Comparison of ENCODE assay signal across 28 cellular contexts in the genomic region with DNA sequence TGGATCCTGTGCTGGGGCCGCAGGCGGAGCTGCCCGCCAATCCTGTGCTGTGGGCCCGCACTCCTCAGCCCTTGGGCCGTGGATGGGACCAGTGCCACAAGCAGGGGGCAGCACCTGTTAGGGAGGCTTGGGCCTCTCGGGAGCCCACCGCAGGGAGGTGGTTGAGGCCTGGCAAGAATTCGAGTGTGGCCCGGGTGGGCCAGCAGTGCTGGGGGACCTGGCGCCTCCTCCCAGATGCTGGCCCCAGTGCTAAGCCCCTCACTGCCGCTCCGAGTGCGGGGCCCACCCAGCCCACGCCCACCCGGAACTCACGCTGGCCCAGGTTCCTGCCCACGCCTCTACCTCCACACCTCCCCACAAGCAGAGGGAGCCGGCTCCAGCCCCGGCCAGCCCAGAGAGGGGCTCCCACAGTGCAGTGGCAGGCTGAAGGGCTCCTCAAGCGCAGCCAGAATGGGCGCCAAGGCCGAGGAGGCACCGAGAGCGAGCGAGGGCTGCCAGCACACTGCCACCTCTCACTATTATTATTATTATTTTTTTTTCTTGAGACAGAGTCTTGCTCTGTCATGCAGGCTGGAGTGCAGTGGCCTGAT.
"Had no signal": no experiment of that assay in that cellular context is flagged by ENCODE, and none has a peak within 500 bp of the region (broad histone marks: within the 10 kb centered on the region; RNA-seq: fewer than 3 reads in every experiment).

No MANE protein-coding gene starts in this region.

- H3K4me3 ChIP-seq: adrenal gland, body of pancreas, colonic mucosa had no signal

- H3K27me3 ChIP-seq: adrenal gland, body of pancreas, colonic mucosa had no signal

- H3K36me3 ChIP-seq: adrenal gland, colonic mucosa, WERI-Rb-1 had no signal

- H3K27ac Mint-ChIP-seq: activated B cell treated with CpG ODN at 0.5 μM for 24 hours; activated CD8-positive, alpha-beta memory T cell treated with anti-CD3 and anti-CD28 coated beads, Interleukin-2, amount 10 ng/mL, durations not matched to agents 7 days and 5 days; activated CD8-positive, alpha-beta T cell treated with anti-CD3 and anti-CD28 coated beads for 36 hours; activated naive CD4-positive, alpha-beta T cell treated with anti-CD3 and anti-CD28 coated beads for 36 hours; activated naive CD8-positive, alpha-beta T cell treated with anti-CD3 and anti-CD28 coated beads for 36 hours; activated naive CD8-positive, alpha-beta T cell treated with anti-CD3 and anti-CD28 coated beads, Interleukin-2, amount 50 U/mL, for 24 hours; activated T-cell treated with anti-CD3 and anti-CD28 coated beads, Interleukin-2, amount 50 U/mL, for 24 hours; activated T-cell treated with anti-CD3 and anti-CD28 coated beads, Interleukin-2, amount 50 U/mL, for 72 hours; T-helper 17 cell; T-helper 2 cell treated with Interferon-gamma antibody and Interleukin-4, amounts not matched to agents 5 μg/mL and 100 μg/mL, for 36 hours had no signal

- H3K9me3 ChIP-seq: adrenal gland, body of pancreas, colonic mucosa had no signal

- DNase-seq: activated B cell treated with CpG ODN at 0.5 μM for 24 hours; activated CD4-positive, alpha-beta T cell treated with anti-CD3 and anti-CD28 coated beads for 48 hours; activated CD4-positive, alpha-beta T cell treated with anti-CD3 and anti-CD28 coated beads, Interleukin-2, amount 50 U/mL, for 1 hour; activated CD4-positive, alpha-beta T cell treated with anti-CD3 and anti-CD28 coated beads, Interleukin-2, amount 50 U/mL, for 48 hours; activated CD8-positive, alpha-beta memory T cell treated with anti-CD3 and anti-CD28 coated beads, Interleukin-2, amount 10 ng/mL, durations not matched to agents 7 days and 5 days; activated CD8-positive, alpha-beta memory T cell treated with anti-CD3 and anti-CD28 coated beads, Interleukin-2, amount 50 U/mL, for 48 hours; activated CD8-positive, alpha-beta T cell treated with anti-CD3 and anti-CD28 coated beads for 36 hours; activated naive CD4-positive, alpha-beta T cell treated with anti-CD3 and anti-CD28 coated beads for 36 hours; activated naive CD8-positive, alpha-beta T cell treated with anti-CD3 and anti-CD28 coated beads for 36 hours; activated naive CD8-positive, alpha-beta T cell treated with anti-CD3 and anti-CD28 coated beads, Interleukin-2, amount 50 U/mL, for 24 hours; activated T-cell treated with anti-CD3 and anti-CD28 coated beads for 4 hours; activated T-cell treated with anti-CD3 and anti-CD28 coated beads, Interleukin-2, amount 50 U/mL, for 24 hours; activated T-cell treated with anti-CD3 and anti-CD28 coated beads, Interleukin-2, amount 50 U/mL, for 72 hours; amygdala; aorta; body of pancreas; caudate nucleus; colonic mucosa; effector CD8-positive, alpha-beta T cell; foreskin fibroblast; T-helper 1 cell; T-helper 17 cell; T1000; WERI-Rb-1 had no signal

- H3K9me3 Mint-ChIP-seq: activated naive CD4-positive, alpha-beta T cell treated with anti-CD3 and anti-CD28 coated beads, Interleukin-2, amount 50 U/mL, for 24 hours had no signal

- H3K27me3 Mint-ChIP-seq: activated B cell treated with CpG ODN at 0.5 μM for 24 hours; activated CD8-positive, alpha-beta memory T cell treated with anti-CD3 and anti-CD28 coated beads, Interleukin-2, amount 10 ng/mL, durations not matched to agents 7 days and 5 days; activated CD8-positive, alpha-beta T cell treated with anti-CD3 and anti-CD28 coated beads for 36 hours; activated naive CD4-positive, alpha-beta T cell treated with anti-CD3 and anti-CD28 coated beads, Interleukin-2, amount 50 U/mL, for 24 hours; activated naive CD8-positive, alpha-beta T cell treated with anti-CD3 and anti-CD28 coated beads for 36 hours; activated naive CD8-positive, alpha-beta T cell treated with anti-CD3 and anti-CD28 coated beads, Interleukin-2, amount 50 U/mL, for 24 hours; activated T-cell treated with anti-CD3 and anti-CD28 coated beads, Interleukin-2, amount 50 U/mL, for 24 hours; T-helper 17 cell had no signal

- H3K4me1 ChIP-seq: adrenal gland, body of pancreas, colonic mucosa had no signal

- H3K4me3 Mint-ChIP-seq: activated B cell treated with CpG ODN at 0.5 μM for 24 hours; activated CD8-positive, alpha-beta memory T cell treated with anti-CD3 and anti-CD28 coated beads, Interleukin-2, amount 10 ng/mL, durations not matched to agents 7 days and 5 days; activated CD8-positive, alpha-beta T cell treated with anti-CD3 and anti-CD28 coated beads for 36 hours; activated naive CD4-positive, alpha-beta T cell treated with anti-CD3 and anti-CD28 coated beads for 36 hours; activated naive CD4-positive, alpha-beta T cell treated with anti-CD3 and anti-CD28 coated beads, Interleukin-2, amount 50 U/mL, for 24 hours; activated naive CD8-positive, alpha-beta T cell treated with anti-CD3 and anti-CD28 coated beads for 36 hours; activated naive CD8-positive, alpha-beta T cell treated with anti-CD3 and anti-CD28 coated beads, Interleukin-2, amount 50 U/mL, for 24 hours; activated T-cell treated with anti-CD3 and anti-CD28 coated beads, Interleukin-2, amount 50 U/mL, for 24 hours; activated T-cell treated with anti-CD3 and anti-CD28 coated beads, Interleukin-2, amount 50 U/mL, for 72 hours; T-helper 17 cell; T-helper 2 cell treated with Interferon-gamma antibody and Interleukin-4, amounts not matched to agents 5 μg/mL and 100 μg/mL, for 36 hours had no signal

- H3K27ac ChIP-seq: adrenal gland, body of pancreas, colonic mucosa, WERI-Rb-1 had no signal

- H3K36me3 Mint-ChIP-seq: activated naive CD4-positive, alpha-beta T cell treated with anti-CD3 and anti-CD28 coated beads, Interleukin-2, amount 50 U/mL, for 24 hours had no signal

- FAIRE-seq: frontal cortex had no signal
